Comparison of ENCODE assay signal across 27 cellular contexts in genomic region chr1:240207073-240207709, GRCh38.
"Had no signal": no experiment of that assay in that cellular context is flagged by ENCODE, and none has a peak within 500 bp of the region (broad histone marks: within the 10 kb centered on the region; RNA-seq: fewer than 3 reads in every experiment).

No MANE protein-coding gene starts in this region.

- ATAC-seq: left colon; left lung; right lobe of liver; stimulated activated naive B cell treated with anti-CD40 and anti-IgM and Interleukin-4, amounts not matched to agents 10 μg/mL and 1 μg/mL and 100 μg/mL, for 72 hours had no signal

- H3K36me3 ChIP-seq: left lung, lower lobe of right lung, neutrophil, ovary, right atrium auricular region, right lobe of liver, upper lobe of left lung had no signal

- H3K9me3 Mint-ChIP-seq: stimulated activated naive CD8-positive, alpha-beta T cell treated with anti-CD3 and anti-CD28 coated beads, Interleukin-15, Interleukin-2, amounts not matched to agents 100 ng/mL and 50 ng/mL, for 24 hours had no signal

- H3K4me1 ChIP-seq: left lung, lower lobe of right lung, right atrium auricular region, right lobe of liver, tibial nerve, upper lobe of left lung had no signal

- H3K4me2 ChIP-seq: smooth muscle cell had no signal

- H3K27ac ChIP-seq: left lung, lower lobe of right lung, neutrophil, ovary, right atrium auricular region, right lobe of liver, tibial nerve, upper lobe of left lung had no signal

- H3K27me3 Mint-ChIP-seq: naive B cell; progenitor cell of endocrine pancreas; stimulated activated naive B cell treated with anti-CD40 and anti-IgM and Interleukin-4, amounts not matched to agents 10 μg/mL and 1 μg/mL and 100 μg/mL, for 72 hours; stimulated activated naive CD8-positive, alpha-beta T cell treated with anti-CD3 and anti-CD28 coated beads, Interleukin-15, Interleukin-2, amounts not matched to agents 100 ng/mL and 50 ng/mL, for 24 hours had no signal

- DNase-seq: head of caudate nucleus; hippocampal formation; kidney; left colon; left lung; lower lobe of right lung; mammary epithelial cell; mesenchymal stem cell; naive B cell; occipital lobe; ovary; right lobe of liver; stimulated activated CD4-positive, alpha-beta T cell treated with anti-CD3 and anti-CD28 coated beads, Interleukin-1b, Interleukin-23, amount 100 ng/mL, for 48 hours; stimulated activated CD4-positive, alpha-beta T cell treated with anti-CD3 and anti-CD28 coated beads, Interleukin-2, amount 100 ng/mL, for 48 hours; stimulated activated CD4-positive, alpha-beta T cell treated with anti-CD3 and anti-CD28 coated beads, Interleukin-4, amount 100 ng/mL, for 4 hours; stimulated activated CD8-positive, alpha-beta memory T cell treated with anti-CD3 and anti-CD28 coated beads, Interleukin-4, amount 100 ng/mL, for 48 hours; stimulated activated naive B cell treated with anti-CD40 and anti-IgM and Interleukin-4, amounts not matched to agents 10 μg/mL and 1 μg/mL and 100 μg/mL, for 72 hours; substantia nigra had no signal

- H3K27me3 ChIP-seq: left lung, neutrophil, ovary, right atrium auricular region, right lobe of liver, tibial nerve, upper lobe of left lung had no signal

- H3K36me3 Mint-ChIP-seq: naive B cell; stimulated activated naive B cell treated with anti-CD40 and anti-IgM and Interleukin-4, amounts not matched to agents 10 μg/mL and 1 μg/mL and 100 μg/mL, for 72 hours had no signal

- H3K27ac Mint-ChIP-seq: naive B cell; nephron; progenitor cell of endocrine pancreas; stimulated activated naive B cell treated with anti-CD40 and anti-IgM and Interleukin-4, amounts not matched to agents 10 μg/mL and 1 μg/mL and 100 μg/mL, for 72 hours; stimulated activated naive CD8-positive, alpha-beta T cell treated with anti-CD3 and anti-CD28 coated beads, Interleukin-15, Interleukin-2, amounts not matched to agents 100 ng/mL and 50 ng/mL, for 24 hours had no signal

- H3K4me3 Mint-ChIP-seq: naive B cell; nephron; neural crest cell; stimulated activated naive B cell treated with anti-CD40 and anti-IgM and Interleukin-4, amounts not matched to agents 10 μg/mL and 1 μg/mL and 100 μg/mL, for 72 hours; stimulated activated naive CD8-positive, alpha-beta T cell treated with anti-CD3 and anti-CD28 coated beads, Interleukin-15, Interleukin-2, amounts not matched to agents 100 ng/mL and 50 ng/mL, for 24 hours had no signal

- H3K4me1 Mint-ChIP-seq: naive B cell, nephron, neural crest cell had no signal

- H3K9me3 ChIP-seq: lower lobe of right lung, neutrophil, ovary, right lobe of liver had no signal

- H3K4me3 ChIP-seq: left lung, lower lobe of right lung, ovary, right atrium auricular region, right lobe of liver, smooth muscle cell, tibial nerve, upper lobe of left lung had no signal
